ENCODE assay signal across 15 cellular contexts in the genomic region with DNA sequence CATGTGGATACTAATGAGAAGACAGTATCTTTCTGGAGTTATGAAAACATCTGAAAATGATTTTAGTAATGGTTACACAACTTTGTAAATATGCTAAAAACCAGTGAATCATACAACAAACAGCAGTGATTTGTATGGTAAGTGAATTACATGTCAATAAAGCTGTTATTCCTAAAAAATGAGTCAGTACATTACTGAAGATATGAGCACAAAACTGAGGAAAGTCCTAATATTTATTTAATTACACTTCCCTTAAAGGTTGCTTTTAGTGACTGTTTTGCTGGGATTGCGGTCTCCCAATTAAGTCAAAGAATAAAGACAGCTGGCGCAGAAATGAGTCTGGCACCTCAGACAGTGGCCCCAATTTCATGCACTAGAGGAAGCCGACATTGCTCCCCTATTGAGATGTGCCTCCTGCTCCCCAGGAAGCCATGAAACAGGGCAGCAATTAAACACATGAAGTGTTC. TPM values are rescaled to one million over a fixed set of nuclear protein-coding genes. Genes with fewer than 3 reads are reported as not detected.
A peak's percentile ranks its signal among the peaks of the same experiment; 100 is the strongest.
DNase-seq lines count a peak whose midpoint lies in the region; ATAC-seq and TF ChIP-seq lines count a peak whose summit lies in the region.
"Had no signal": no experiment of that assay in that cellular context is flagged by ENCODE, and none has a peak within 500 bp of the region (broad histone marks: within the 10 kb centered on the region; RNA-seq: fewer than 3 reads in every experiment).

No MANE protein-coding gene starts in this region.

- H3K4me3 ChIP-seq in AG10803 (ENCODE audit: low read length): no peak overlapping the region
- H3K4me3 ChIP-seq in fibroblast of the aortic adventitia (ENCODE audit: low read depth, low read length): no peak overlapping the region

- H3K4me1 Mint-ChIP-seq in mesothelial cell of epicardium: peaks cover 1% of the 10 kb centered on the region
- H3K4me1 Mint-ChIP-seq: activated B cell treated with CpG ODN at 0.5 μM for 24 hours; stimulated activated effector memory CD8-positive, alpha-beta T cell treated with anti-CD3 and anti-CD28 coated beads, Interleukin-12 subunit alpha, Interleukin-12 subunit beta, amount 100 ng/mL, for 72 hours had no signal

- ATAC-seq in GM19035 (IDR thresholded peaks at IDR 0.05; ENCODE audit: unreplicated experiment): no peak
- ATAC-seq: stimulated activated effector memory CD8-positive, alpha-beta T cell treated with anti-CD3 and anti-CD28 coated beads, Interleukin-12 subunit alpha, Interleukin-12 subunit beta, amount 100 ng/mL, for 72 hours had no signal

- H3K36me3 Mint-ChIP-seq in mesothelial cell of epicardium: no peaks in the 10 kb centered on the region
- H3K36me3 Mint-ChIP-seq: stimulated activated effector memory CD8-positive, alpha-beta T cell treated with anti-CD3 and anti-CD28 coated beads, Interleukin-12 subunit alpha, Interleukin-12 subunit beta, amount 100 ng/mL, for 72 hours had no signal

- DNase-seq in AG10803 (ENCODE audit: low read depth) (peak; percentile 92), NCI-H1417 (lab: John Stamatoyannopoulos, UW) (peak in 2 of 3 experiments; percentile 67 to 93), amniotic epithelial cell (ENCODE audit: low read depth) (peak; percentile 47), fibroblast of the aortic adventitia (ENCODE audit: low read depth) (peak; percentile 70), 8988T (no peak), RPMI8226 (no peak), mesothelial cell of epicardium (ENCODE audit: low spot score in 2 of 2, unreplicated experiment in 2 of 2) (no peak)
- DNase-seq: activated B cell treated with CpG ODN at 0.5 μM for 24 hours; aorta; endodermal cell; mesendoderm; NK-92 treated with Interleukin-12 subunit alpha and Interleukin-12 subunit beta, amount 100 ng/mL, for 24 hours; stimulated activated CD4-positive, alpha-beta T cell treated with anti-CD3 and anti-CD28 coated beads, Interleukin-1b, Interleukin-23, amount 100 ng/mL, for 48 hours had no signal

- H3K27me3 Mint-ChIP-seq in mesothelial cell of epicardium (ENCODE audit: low read depth): no peaks in the 10 kb centered on the region

- no peak for TF ChIP-seq CTCF in AG10803 (conservative IDR thresholded peaks at IDR 0.05; ENCODE audit: low read length)
- no peak for TF ChIP-seq CTCF in fibroblast of the aortic adventitia (IDR thresholded peaks at IDR 0.05; ENCODE audit: insufficient read depth, low read length)
- TF ChIP-seq CTCF in mesothelial cell of epicardium (IDR thresholded peaks at IDR 0.05; ENCODE audit: unreplicated experiment): no peak

- no peak overlapping the region for H3K4me3 Mint-ChIP-seq in mesothelial cell of epicardium
- H3K4me3 Mint-ChIP-seq: activated B cell treated with CpG ODN at 0.5 μM for 24 hours; endodermal cell; stimulated activated effector memory CD8-positive, alpha-beta T cell treated with anti-CD3 and anti-CD28 coated beads, Interleukin-12 subunit alpha, Interleukin-12 subunit beta, amount 100 ng/mL, for 72 hours had no signal

- no peak overlapping the region for H3K27ac Mint-ChIP-seq in mesothelial cell of epicardium
- H3K27ac Mint-ChIP-seq: activated B cell treated with CpG ODN at 0.5 μM for 24 hours; endodermal cell; stimulated activated effector memory CD8-positive, alpha-beta T cell treated with anti-CD3 and anti-CD28 coated beads, Interleukin-12 subunit alpha, Interleukin-12 subunit beta, amount 100 ng/mL, for 72 hours had no signal

- H3K9me3 Mint-ChIP-seq in mesothelial cell of epicardium: peaks cover 1% of the 10 kb centered on the region
- H3K9me3 Mint-ChIP-seq: activated B cell treated with CpG ODN at 0.5 μM for 24 hours; stimulated activated effector memory CD8-positive, alpha-beta T cell treated with anti-CD3 and anti-CD28 coated beads, Interleukin-12 subunit alpha, Interleukin-12 subunit beta, amount 100 ng/mL, for 72 hours had no signal

RNA-seq across cellular contexts. Expression of gene FSIP1, which starts 50.9 kb away (rescaled TPM):
- total RNA-seq in fibroblast of the aortic adventitia (ENCODE audit: low replicate concordance): 1.4 and 4.2 TPM in 2 replicates
- 0.50 to 0.89 TPM (median 0.74 TPM) in 3 replicates for total RNA-seq in mesothelial cell of epicardium

Comparison
In these comparisons a context has a peak if more than half of its experiments do, and no peak if none do; other contexts are left out.
1. DNase-seq: peak in AG10803 (single experiment), NCI-H1417 (2 of 3), amniotic epithelial cell (single experiment) and fibroblast of the aortic adventitia (single experiment); none in 8988T (single experiment), RPMI8226 (single experiment) and mesothelial cell of epicardium (0 of 2).